Comparison of ENCODE assay signal across 21 cellular contexts in genomic region chr6:139485185-139485584, GRCh38.
"Had no signal": no experiment of that assay in that cellular context is flagged by ENCODE, and none has a peak within 500 bp of the region (broad histone marks: within the 10 kb centered on the region; RNA-seq: fewer than 3 reads in every experiment).

No MANE protein-coding gene starts in this region.

- H3K4me3 ChIP-seq: coronary artery, esophagus squamous epithelium, testis, tibial artery had no signal

- H2AFZ ChIP-seq: parathyroid adenoma had no signal

- DNase-seq: dermis blood vessel endothelial cell; effector memory CD4-positive, alpha-beta T cell; esophagus squamous epithelium; foreskin melanocyte; glutamatergic neuron; mesenchymal stem cell; midbrain; naive thymus-derived CD4-positive, alpha-beta T cell; stimulated activated CD4-positive, alpha-beta T cell treated with anti-CD3 and anti-CD28 coated beads, Interleukin-2, amount 100 ng/mL, for 24 hours; stimulated activated CD4-positive, alpha-beta T cell treated with anti-CD3 and anti-CD28 coated beads, Interleukin-4, amount 100 ng/mL, for 4 hours; stimulated activated naive CD8-positive, alpha-beta T cell treated with anti-CD3 and anti-CD28 coated beads, Interleukin-15, Interleukin-2, amounts not matched to agents 100 U/mL and 50 U/mL, for 24 hours; substantia nigra; testis; tibial artery had no signal

- H3K9me3 ChIP-seq: esophagus squamous epithelium, testis, tibial artery had no signal

- H3K79me2 ChIP-seq: parathyroid adenoma had no signal

- ATAC-seq: naive thymus-derived CD4-positive, alpha-beta T cell; sciatic nerve; stimulated activated memory B cell treated with anti-CD40 and anti-IgM and Interleukin-4, amounts not matched to agents 10 μg/mL and 1 μg/mL and 100 μg/mL, for 72 hours; stimulated activated naive CD8-positive, alpha-beta T cell treated with anti-CD3 and anti-CD28 coated beads, Interleukin-15, Interleukin-2, amounts not matched to agents 100 U/mL and 50 U/mL, for 24 hours had no signal

- H3K27me3 ChIP-seq: esophagus squamous epithelium, testis, tibial artery had no signal

- H3K4me1 ChIP-seq: esophagus squamous epithelium, tibial artery had no signal

- H3K36me3 ChIP-seq: esophagus squamous epithelium, tibial artery had no signal

- FAIRE-seq: endothelial cell of umbilical vein, keratinocyte, urothelium cell line had no signal

- H3K9ac ChIP-seq: parathyroid adenoma had no signal

- H3K27ac ChIP-seq: coronary artery, esophagus squamous epithelium, parathyroid adenoma, testis, tibial artery had no signal
